ENCODE assay signal across 24 cellular contexts in genomic region chr21:26813426-26813998, GRCh38.
"Had no signal": no experiment of that assay in that cellular context is flagged by ENCODE, and none has a peak within 500 bp of the region (broad histone marks: within the 10 kb centered on the region; RNA-seq: fewer than 3 reads in every experiment).

No MANE protein-coding gene starts in this region.

- H3K79me2 ChIP-seq: hepatocyte had no signal

- H3K9ac ChIP-seq: neural progenitor cell had no signal

- ATAC-seq: gastroesophageal sphincter; heart left ventricle; left lung; mucosa of descending colon; naive thymus-derived CD4-positive, alpha-beta T cell; sciatic nerve; stimulated activated memory B cell treated with anti-CD40 and anti-IgM and Interleukin-4, amounts not matched to agents 10 μg/mL and 1 μg/mL and 100 μg/mL, for 72 hours; stimulated activated naive CD8-positive, alpha-beta T cell treated with anti-CD3 and anti-CD28 coated beads, Interleukin-15, Interleukin-2, amounts not matched to agents 100 U/mL and 50 U/mL, for 24 hours; upper lobe of right lung had no signal

- H3K9me3 ChIP-seq: gastroesophageal sphincter, heart left ventricle, left lung, mucosa of descending colon, prostate gland, right atrium auricular region, spleen, thoracic aorta, tibial nerve, upper lobe of right lung, uterus had no signal

- H3K4me1 ChIP-seq: left lung, neural progenitor cell, prostate gland, right atrium auricular region, spleen, upper lobe of right lung, uterus had no signal

- H3K36me3 ChIP-seq: gastroesophageal sphincter, heart left ventricle, left lung, neural progenitor cell, prostate gland, right atrium auricular region, spleen, thoracic aorta, tibial nerve, upper lobe of right lung, uterus had no signal

- H3K27me3 ChIP-seq: dorsolateral prefrontal cortex, gastroesophageal sphincter, heart left ventricle, hepatocyte, left lung, neural progenitor cell, right atrium auricular region, spleen, tibial nerve, upper lobe of right lung, uterus had no signal

- DNase-seq: dorsolateral prefrontal cortex; effector CD4-positive, alpha-beta T cell; foreskin fibroblast; heart left ventricle; kidney; left lung; mesenchymal stem cell; mucosa of descending colon; naive thymus-derived CD4-positive, alpha-beta T cell; nucleus accumbens; spleen; stimulated activated CD4-positive, alpha-beta T cell treated with anti-CD3 and anti-CD28 coated beads, Interleukin-4, amount 100 ng/mL, for 4 hours; stimulated activated naive CD8-positive, alpha-beta T cell treated with anti-CD3 and anti-CD28 coated beads, Interleukin-15, Interleukin-2, amounts not matched to agents 100 U/mL and 50 U/mL, for 24 hours; upper lobe of right lung; uterus had no signal

- H2AFZ ChIP-seq: hepatocyte, neural progenitor cell had no signal

- H3K4me2 ChIP-seq: hepatocyte, neural progenitor cell had no signal

- H3K27ac ChIP-seq: dorsolateral prefrontal cortex, gastroesophageal sphincter, hepatocyte, left lung, neural progenitor cell, prostate gland, right atrium auricular region, spleen, thoracic aorta, upper lobe of right lung, uterus had no signal

- H3K4me3 ChIP-seq: dorsolateral prefrontal cortex, gastroesophageal sphincter, heart left ventricle, hepatocyte, left lung, mucosa of descending colon, neural progenitor cell, prostate gland, right atrium auricular region, spleen, thoracic aorta, tibial nerve, upper lobe of right lung, uterus had no signal

- FAIRE-seq: kidney had no signal
